13 cellular contexts compared by ENCODE assay signal in the genomic region with DNA sequence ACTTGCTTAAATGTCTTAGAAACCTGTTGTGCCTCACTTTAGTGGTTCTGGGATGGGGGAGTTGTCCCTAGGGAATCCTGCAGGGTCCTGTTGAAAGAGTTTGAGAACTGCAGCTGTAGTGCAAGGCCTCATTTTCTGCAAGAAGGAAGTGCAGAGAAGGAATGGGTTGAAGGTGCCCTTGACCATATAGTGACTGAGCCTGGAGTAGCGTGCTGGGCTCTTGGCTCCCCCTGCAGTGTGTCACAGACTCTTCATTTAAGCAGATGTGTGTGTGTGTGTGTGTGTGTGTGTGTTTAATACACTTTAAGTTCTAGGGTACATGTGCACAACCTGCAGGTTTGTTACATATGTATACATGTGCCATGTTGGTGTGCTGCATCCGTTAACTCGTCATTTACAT.
A peak's percentile ranks its signal among the peaks of the same experiment; 100 is the strongest.
DNase-seq lines count a peak whose midpoint lies in the region; ATAC-seq, FAIRE-seq and TF ChIP-seq lines count a peak whose summit lies in the region.
"Had no signal": no experiment of that assay in that cellular context is flagged by ENCODE, and none has a peak within 500 bp of the region (broad histone marks: within the 10 kb centered on the region; RNA-seq: fewer than 3 reads in every experiment).

No MANE protein-coding gene starts in this region.

- no peak for TF ChIP-seq EP300 in gastroesophageal sphincter (IDR thresholded peaks at IDR 0.05)

- H3K27ac ChIP-seq in A673 (ENCODE audit: low read depth, low read length, poor library complexity, severe bottlenecking) (no peak overlapping the region), gastroesophageal sphincter (peak overlapping the region in 3 of 4 donors; percentile 37 to 69 (median 54))
- H3K27ac ChIP-seq: psoas muscle had no signal

- ATAC-seq in gastroesophageal sphincter, result peak; percentile 39
- no peak for ATAC-seq in GM21381 (IDR thresholded peaks at IDR 0.05; ENCODE audit: unreplicated experiment)
- ATAC-seq: activated CD8-positive, alpha-beta T cell treated with anti-CD3 and anti-CD28 coated beads for 36 hours; left cardiac atrium; psoas muscle had no signal

- WGBS in gastroesophageal sphincter (ENCODE audit: low coverage in 1 of 2), 2 donors, result 83% methylated on average over 3 of the region's 3 CpGs; no CpG with 5 or more reads in 1 of the 2 donors

- CTCF ChIA-PET in A673 (lab: Charles Lee), result interaction anchor here (0.6 kb wide), 1 partner anchor 35 kb away, joined by 3 read pairs; no protein-coding TSS in a partner anchor

- H3K9me3 ChIP-seq in A673 (ENCODE audit: low read depth, low read length, poor library complexity, severe bottlenecking) (no peaks in the 10 kb centered on the region), gastroesophageal sphincter (peaks cover 0 to 11% (median 0%) of the 10 kb centered on the region in 3 donors)
- H3K9me3 ChIP-seq: psoas muscle had no signal

- TF ChIP-seq CTCF in A673 (conservative IDR thresholded peaks at IDR 0.05; ENCODE audit: low read depth, low read length), result 0 out of 2 replicates have a peak, but pooled peaks have one; percentile 13
- peak; percentile 27 for TF ChIP-seq CTCF in GM12873 (IDR thresholded peaks at IDR 0.05; ENCODE audit: insufficient read depth, low read depth, low read length, missing control alignments)
- TF ChIP-seq CTCF in gastroesophageal sphincter (IDR thresholded peaks at IDR 0.05), result peak in 3 of 4 experiments; percentile 22 to 38 (median 29)

- DNase-seq in A673 (ENCODE audit: low spot score), result no peak
- DNase-seq in OCI-M1 (lab: John Stamatoyannopoulos, UW), result peak; percentile 41
- DNase-seq in AG08396 (ENCODE audit: low spot score), result no peak
- no peak for DNase-seq in frontal cortex (ENCODE audit: low spot score in 2 of 2)
- no peak for DNase-seq in SW 1271 (lab: John Stamatoyannopoulos, UW)
- DNase-seq: activated CD8-positive, alpha-beta T cell treated with anti-CD3 and anti-CD28 coated beads for 36 hours; COR-L47; left cardiac atrium; NCI-H187; psoas muscle had no signal

- intact Hi-C loops in A673 (cut with micrococcal nuclease; ENCODE audit: unreplicated experiment), result no loop called here

- H3K36me3 ChIP-seq in A673 (ENCODE audit: insufficient read depth, low read length, poor library complexity, severe bottlenecking) (no peaks in the 10 kb centered on the region), gastroesophageal sphincter (no peaks in the 10 kb centered on the region)

- FAIRE-seq in frontal cortex (lab: Jason Lieb, UNC), result no peak

- BruUV-seq in A673 (replicated peaks; lab: Mats Ljungman, UMichigan), result no TSS peak

- no peak overlapping the region for H3K4me3 ChIP-seq in A673 (ENCODE audit: low read depth, low read length, poor library complexity, severe bottlenecking)
- no peak overlapping the region for H3K4me3 ChIP-seq in gastroesophageal sphincter
- H3K4me3 ChIP-seq: psoas muscle had no signal

- peaks cover 7% of the 10 kb centered on the region for H3K4me1 ChIP-seq in A673 (ENCODE audit: insufficient read depth, low read length, poor library complexity, severe bottlenecking)
- H3K4me1 ChIP-seq in gastroesophageal sphincter, result peaks cover 0 to 77% (median 43%) of the 10 kb centered on the region in 3 donors

- POLR2A ChIA-PET in A673 (lab: Charles Lee; ENCODE audit: low non-redundant PET), result no interaction called here

- no peak for TF ChIP-seq POLR2A in gastroesophageal sphincter (IDR thresholded peaks at IDR 0.05)

- no peaks in the 10 kb centered on the region for H3K27me3 ChIP-seq in A673 (replicated peaks; ENCODE audit: insufficient read depth, low read depth, low read length, poor library complexity)
- no peaks in the 10 kb centered on the region for H3K27me3 ChIP-seq in gastroesophageal sphincter
